Comparison of ENCODE assay signal across 17 cellular contexts in the genomic region with DNA sequence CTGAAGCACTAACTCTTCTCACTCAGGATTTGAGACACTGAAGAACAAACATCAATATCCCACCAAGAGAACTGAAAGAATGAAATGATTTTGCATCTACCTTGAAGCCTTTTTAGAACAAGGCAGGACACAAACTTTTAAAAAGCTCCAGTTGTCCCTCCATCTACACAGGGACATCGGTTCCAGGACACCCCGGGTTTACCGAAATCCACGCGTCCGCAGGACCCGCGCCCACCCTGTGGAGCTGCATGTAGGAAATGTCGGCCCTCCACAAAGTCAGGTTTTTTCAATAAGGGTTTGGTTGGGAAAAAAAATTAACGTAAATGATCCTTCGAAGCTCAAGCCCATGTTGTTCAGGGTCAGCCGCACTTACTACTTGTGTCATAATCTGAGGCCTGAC.
DNase-seq lines count a peak whose midpoint lies in the region; ATAC-seq lines count a peak whose summit lies in the region.
"Had no signal": no experiment of that assay in that cellular context is flagged by ENCODE, and none has a peak within 500 bp of the region (broad histone marks: within the 10 kb centered on the region; RNA-seq: fewer than 3 reads in every experiment).

No MANE protein-coding gene starts in this region.

- H3K4me1 Mint-ChIP-seq in activated CD4-positive, alpha-beta T cell treated with anti-CD3 and anti-CD28 coated beads for 36 hours = no peaks in the 10 kb centered on the region
- no peaks in the 10 kb centered on the region for H3K4me1 Mint-ChIP-seq in activated CD4-positive, alpha-beta memory T cell treated with anti-CD3 and anti-CD28 coated beads for 36 hours (ENCODE audit: low read depth)
- H3K4me1 Mint-ChIP-seq: CD4-positive, alpha-beta memory T cell had no signal

- no peak overlapping the region for H2BK120ac ChIP-seq in mesendoderm (ENCODE audit: low read depth, low read length)

- no peak overlapping the region for H2AK5ac ChIP-seq in mesendoderm (ENCODE audit: low read length)

- H3K18ac ChIP-seq in mesendoderm (ENCODE audit: low read length) = no peak overlapping the region

- no peak overlapping the region for H3K27ac Mint-ChIP-seq in activated CD4-positive, alpha-beta T cell treated with anti-CD3 and anti-CD28 coated beads for 36 hours
- H3K27ac Mint-ChIP-seq in activated CD4-positive, alpha-beta memory T cell treated with anti-CD3 and anti-CD28 coated beads for 36 hours = no peak overlapping the region
- H3K27ac Mint-ChIP-seq: CD4-positive, alpha-beta memory T cell; GM23338; H9 had no signal

- CTCF ChIA-PET in activated CD4-positive, alpha-beta T cell treated with anti-CD3 and anti-CD28 coated beads for 36 hours (lab: Charles Lee) = no interaction called here
- CTCF ChIA-PET in activated CD4-positive, alpha-beta memory T cell treated with anti-CD3 and anti-CD28 coated beads for 36 hours (lab: Charles Lee) = no interaction called here

- peaks cover 9% of the 10 kb centered on the region for H3K4me1 ChIP-seq in mesendoderm (ENCODE audit: control insufficient read depth, low read depth, low read length)

- no peak overlapping the region for H2BK5ac ChIP-seq in mesendoderm (ENCODE audit: low read length)

- no peak overlapping the region for H3K9ac ChIP-seq in mesendoderm (ENCODE audit: low read length)

- intact Hi-C loops in sciatic nerve (cut with DNase I) = no loop called here
- intact Hi-C loops in activated CD4-positive, alpha-beta T cell treated with anti-CD3 and anti-CD28 coated beads for 36 hours (cut with DNase I, micrococcal nuclease) = no loop called here
- intact Hi-C loops in activated CD4-positive, alpha-beta memory T cell treated with anti-CD3 and anti-CD28 coated beads for 36 hours (cut with micrococcal nuclease) = no loop called here

- no peak overlapping the region for H3K4me3 ChIP-seq in mesendoderm (ENCODE audit: low read length)
- H3K4me3 ChIP-seq: GM23338 had no signal

- DNase-seq in left lobe of liver (ENCODE audit: low spot score) (peak; percentile 19), mesendoderm (no peak), sciatic nerve (ENCODE audit: low spot score) (peak; percentile 38), retina (no peak), midbrain (lab: John Stamatoyannopoulos, UW) (no peak)
- DNase-seq in activated CD4-positive, alpha-beta T cell treated with anti-CD3 and anti-CD28 coated beads for 36 hours = no peak
- DNase-seq in activated CD4-positive, alpha-beta memory T cell treated with anti-CD3 and anti-CD28 coated beads for 36 hours = no peak
- DNase-seq: C1 segment of cervical spinal cord; Calu3; CD4-positive, alpha-beta memory T cell; COR-L47; DMS53; DMS79 treated with DMSO at 0.1 percent for 48 hours; GF-D8; H9 had no signal

- no peak overlapping the region for H3K4me3 Mint-ChIP-seq in activated CD4-positive, alpha-beta T cell treated with anti-CD3 and anti-CD28 coated beads for 36 hours
- H3K4me3 Mint-ChIP-seq in activated CD4-positive, alpha-beta memory T cell treated with anti-CD3 and anti-CD28 coated beads for 36 hours = no peak overlapping the region
- H3K4me3 Mint-ChIP-seq: CD4-positive, alpha-beta memory T cell; GM23338; H9 had no signal

- H3K27me3 ChIP-seq in mesendoderm (ENCODE audit: insufficient read depth, low read length, poor library complexity) = no peaks in the 10 kb centered on the region

- no CpG with 5 or more reads among the region's 12 CpGs for WGBS in mesendoderm (ENCODE audit: extremely low coverage, insufficient coverage, low lambda C conversion rate)

- H3K23ac ChIP-seq in mesendoderm (ENCODE audit: low read length) = no peak overlapping the region

- H4K5ac ChIP-seq in mesendoderm (ENCODE audit: low read length) = no peak overlapping the region

- H3K79me1 ChIP-seq in mesendoderm (ENCODE audit: low read length) = peaks cover 6% of the 10 kb centered on the region

- H3K4me2 ChIP-seq in mesendoderm (ENCODE audit: low read length) = no peak overlapping the region
- H3K4me2 ChIP-seq: GM23338 had no signal

- H3K56ac ChIP-seq in mesendoderm (ENCODE audit: low read length) = no peak overlapping the region

- no peak overlapping the region for H3K27ac ChIP-seq in mesendoderm (ENCODE audit: low read depth, low read length)

- no peaks in the 10 kb centered on the region for H3K36me3 ChIP-seq in mesendoderm (ENCODE audit: control insufficient read depth, insufficient read depth, low read length)

- no peak overlapping the region for H2BK15ac ChIP-seq in mesendoderm (replicated peaks; ENCODE audit: low read depth)

- no peaks in the 10 kb centered on the region for H3K36me3 Mint-ChIP-seq in activated CD4-positive, alpha-beta T cell treated with anti-CD3 and anti-CD28 coated beads for 36 hours (ENCODE audit: low read depth)
- H3K36me3 Mint-ChIP-seq in activated CD4-positive, alpha-beta memory T cell treated with anti-CD3 and anti-CD28 coated beads for 36 hours = no peaks in the 10 kb centered on the region
- H3K36me3 Mint-ChIP-seq: CD4-positive, alpha-beta memory T cell had no signal

- POLR2A ChIA-PET in activated CD4-positive, alpha-beta T cell treated with anti-CD3 and anti-CD28 coated beads for 36 hours (lab: Charles Lee) = no interaction called here
- POLR2A ChIA-PET in activated CD4-positive, alpha-beta memory T cell treated with anti-CD3 and anti-CD28 coated beads for 36 hours (lab: Charles Lee) = no interaction called here

- no peaks in the 10 kb centered on the region for H3K9me3 Mint-ChIP-seq in activated CD4-positive, alpha-beta T cell treated with anti-CD3 and anti-CD28 coated beads for 36 hours (ENCODE audit: low read depth)
- H3K9me3 Mint-ChIP-seq in activated CD4-positive, alpha-beta memory T cell treated with anti-CD3 and anti-CD28 coated beads for 36 hours = no peaks in the 10 kb centered on the region
- H3K9me3 Mint-ChIP-seq: CD4-positive, alpha-beta memory T cell; GM23338; H9 had no signal

- ATAC-seq in left lobe of liver (no peak), sciatic nerve (no peak)
- ATAC-seq in activated CD4-positive, alpha-beta T cell treated with anti-CD3 and anti-CD28 coated beads for 36 hours = no peak
- ATAC-seq: GM23338, HCT116 had no signal

- H3K79me2 ChIP-seq in mesendoderm (ENCODE audit: control insufficient read depth, insufficient read depth, low read length) = peaks cover 3% of the 10 kb centered on the region

- no peaks in the 10 kb centered on the region for H3K27me3 Mint-ChIP-seq in activated CD4-positive, alpha-beta T cell treated with anti-CD3 and anti-CD28 coated beads for 36 hours
- peaks cover 2% of the 10 kb centered on the region for H3K27me3 Mint-ChIP-seq in activated CD4-positive, alpha-beta memory T cell treated with anti-CD3 and anti-CD28 coated beads for 36 hours

- peak overlapping the region; percentile 41 for H3K4ac ChIP-seq in mesendoderm (ENCODE audit: low read depth, low read length)

- no peak overlapping the region for H4K8ac ChIP-seq in mesendoderm (ENCODE audit: low read depth, low read length)

Comparison
In these comparisons a context has a peak if more than half of its experiments do, and no peak if none do; other contexts are left out.
1. DNase-seq: peak in left lobe of liver (single experiment) and sciatic nerve (single experiment); none in mesendoderm (single experiment), retina (single experiment), activated CD4-positive, alpha-beta T cell treated with anti-CD3 and anti-CD28 coated beads for 36 hours (single experiment), activated CD4-positive, alpha-beta memory T cell treated with anti-CD3 and anti-CD28 coated beads for 36 hours (single experiment) and midbrain (single experiment).